In genomic region chr5:103849934-103850333, GRCh38 we compare ENCODE assay signal across 10 cellular contexts.
A peak's percentile ranks its signal among the peaks of the same experiment; 100 is the strongest.
DNase-seq lines count a peak whose midpoint lies in the region; ATAC-seq and TF ChIP-seq lines count a peak whose summit lies in the region.
"Had no signal": no experiment of that assay in that cellular context is flagged by ENCODE, and none has a peak within 500 bp of the region (broad histone marks: within the 10 kb centered on the region; RNA-seq: fewer than 3 reads in every experiment).

No MANE protein-coding gene starts in this region.

- no peak overlapping the region for H3K27ac Mint-ChIP-seq in naive thymus-derived CD8-positive, alpha-beta T cell

- WGBS in right lobe of liver (ENCODE audit: insufficient coverage, low coverage, low lambda C conversion rate, missing lambda C conversion rate) = 52% methylated on average over 3 of the region's 3 CpGs

- ATAC-seq in GM19463 (IDR thresholded peaks at IDR 0.05; ENCODE audit: unreplicated experiment) = peak; percentile 69
- no peak for ATAC-seq in right lobe of liver
- ATAC-seq in naive thymus-derived CD8-positive, alpha-beta T cell = no peak

- peak; percentile 3 for DNase-seq in NCI-H460 (ENCODE audit: extremely low read depth, low read depth)
- DNase-seq in epithelial cell of proximal tubule (ENCODE audit: low read depth) = peak; percentile 56
- no peak for DNase-seq in HUDEP-2 (lab: John Stamatoyannopoulos, UW; ENCODE audit: unreplicated experiment in 76 of 76)
- DNase-seq in right lobe of liver = no peak
- no peak for DNase-seq in naive thymus-derived CD8-positive, alpha-beta T cell
- no peak for DNase-seq in NCI-H1048 (lab: John Stamatoyannopoulos, UW)
- DNase-seq: activated CD8-positive, alpha-beta memory T cell treated with anti-CD3 and anti-CD28 coated beads, Interleukin-2, amount 50 U/mL, for 4 hours; NCI-H2171 treated with DMSO at 0.1 percent for 48 hours; nucleus accumbens had no signal

- H3K4me1 Mint-ChIP-seq in naive thymus-derived CD8-positive, alpha-beta T cell = no peaks in the 10 kb centered on the region

- H3K4me3 ChIP-seq in epithelial cell of proximal tubule (ENCODE audit: low read depth, low read length) (no peak overlapping the region), right lobe of liver (no peak overlapping the region)

- H3K27me3 ChIP-seq in right lobe of liver = no peaks in the 10 kb centered on the region

- no peaks in the 10 kb centered on the region for H3K36me3 ChIP-seq in right lobe of liver

- H3K27ac ChIP-seq in right lobe of liver = no peak overlapping the region

- TF ChIP-seq CTCF in epithelial cell of proximal tubule (conservative IDR thresholded peaks at IDR 0.05; ENCODE audit: low read depth, low read length) (no peak), right lobe of liver (IDR thresholded peaks at IDR 0.05) (no peak)

- intact Hi-C loops in right lobe of liver (cut with DNase I) = no loop called here

- no peak for TF ChIP-seq POLR2A in right lobe of liver (IDR thresholded peaks at IDR 0.05)

- no peaks in the 10 kb centered on the region for H3K9me3 ChIP-seq in right lobe of liver

- H3K4me1 ChIP-seq in right lobe of liver = no peaks in the 10 kb centered on the region

- H3K36me3 Mint-ChIP-seq in naive thymus-derived CD8-positive, alpha-beta T cell = no peaks in the 10 kb centered on the region

- POLR2A ChIA-PET in naive thymus-derived CD8-positive, alpha-beta T cell (lab: Charles Lee) = no interaction called here

- H3K27me3 Mint-ChIP-seq in naive thymus-derived CD8-positive, alpha-beta T cell = no peaks in the 10 kb centered on the region

- H3K9me3 Mint-ChIP-seq in naive thymus-derived CD8-positive, alpha-beta T cell = peaks cover 0 to 11% (median 4%) of the 10 kb centered on the region in 9 donors

- no peak overlapping the region for H3K4me3 Mint-ChIP-seq in naive thymus-derived CD8-positive, alpha-beta T cell

Comparison
In these comparisons a context has a peak if more than half of its experiments do, and no peak if none do; other contexts are left out.
1. DNase-seq: peak in NCI-H460 (single experiment) and epithelial cell of proximal tubule (single experiment); none in HUDEP-2 (0 of 76), right lobe of liver (0 of 3), naive thymus-derived CD8-positive, alpha-beta T cell (0 of 10) and NCI-H1048 (single experiment).